10 cellular contexts compared by ENCODE assay signal in genomic region chr10:87204801-87205200, GRCh38. TPM values are rescaled to one million over a fixed set of nuclear protein-coding genes. Genes with fewer than 3 reads are reported as not detected.
DNase-seq lines count a peak whose midpoint lies in the region; ATAC-seq and TF ChIP-seq lines count a peak whose summit lies in the region.
"Not testable (repeated sequence)": the region's sequence is repeated elsewhere in the genome, so short reads cannot be mapped to it uniquely, and the experiment has no call there.
"Had no signal": no experiment of that assay in that cellular context is flagged by ENCODE, and none has a peak within 500 bp of the region (broad histone marks: within the 10 kb centered on the region; RNA-seq: fewer than 3 reads in every experiment).

No MANE protein-coding gene starts in this region.

- CTCF ChIA-PET in mammary epithelial cell (lab: Charles Lee; ENCODE audit: low non-redundant PET), result not testable (repeated sequence)

- not testable (repeated sequence) for H3K27ac Mint-ChIP-seq in activated CD4-positive, alpha-beta T cell treated with anti-CD3 and anti-CD28 coated beads, Interleukin-2, amount 10 ng/mL, durations not matched to agents 24 days and 14 days

- not testable (repeated sequence) for TF ChIP-seq CTCF in 22Rv1 (IDR thresholded peaks at IDR 0.05); GM12865 (IDR thresholded peaks at IDR 0.05; ENCODE audit: insufficient read depth, low read depth, low read length, missing control alignments); mammary epithelial cell (conservative IDR thresholded peaks at IDR 0.05 in 1 of 2, IDR thresholded peaks at IDR 0.05 in 1 of 2; ENCODE audit: extremely low read depth in 1 of 2, insufficient read depth in 1 of 2, low read depth in 1 of 2, low read length in 2 of 2); omental fat pad (IDR thresholded peaks at IDR 0.05)

- intact Hi-C loops in activated CD4-positive, alpha-beta T cell treated with anti-CD3 and anti-CD28 coated beads, Interleukin-2, amount 10 ng/mL, durations not matched to agents 24 days and 14 days (cut with micrococcal nuclease); mammary epithelial cell (cut with micrococcal nuclease); left ventricle myocardium superior (cut with micrococcal nuclease): not testable (repeated sequence)

- H3K27me3 Mint-ChIP-seq in activated CD4-positive, alpha-beta T cell treated with anti-CD3 and anti-CD28 coated beads, Interleukin-2, amount 10 ng/mL, durations not matched to agents 24 days and 14 days, result not testable (repeated sequence)

- peak; percentile 18 for ATAC-seq in left ventricle myocardium superior
- peak; percentile 22 for ATAC-seq in omental fat pad (ENCODE audit: low FRiP score)

- not testable (repeated sequence) for H3K9ac ChIP-seq in GM23248; mammary epithelial cell (ENCODE audit: insufficient read depth, low read length)

- H3F3A ChIP-seq in GM23248 (ENCODE audit: insufficient read depth), result not testable (repeated sequence)

- peak overlapping the region; percentile 98 for H3K4me2 ChIP-seq in GM23248 (ENCODE audit: unreplicated experiment)
- peak overlapping the region; percentile 36 for H3K4me2 ChIP-seq in mammary epithelial cell (ENCODE audit: insufficient read depth, low read depth, low read length)

- H4K20me1 ChIP-seq in GM23248 (ENCODE audit: insufficient read depth); mammary epithelial cell (ENCODE audit: insufficient read depth, low read length): not testable (repeated sequence)

- not testable (repeated sequence) for H3K4me3 Mint-ChIP-seq in activated CD4-positive, alpha-beta T cell treated with anti-CD3 and anti-CD28 coated beads, Interleukin-2, amount 10 ng/mL, durations not matched to agents 24 days and 14 days

- peaks cover 12% of the 10 kb centered on the region for H3K4me1 Mint-ChIP-seq in activated CD4-positive, alpha-beta T cell treated with anti-CD3 and anti-CD28 coated beads, Interleukin-2, amount 10 ng/mL, durations not matched to agents 24 days and 14 days

- not testable (repeated sequence) for H3K27me3 ChIP-seq in GM23248 (replicated peaks; ENCODE audit: insufficient read depth); mammary epithelial cell (ENCODE audit: insufficient read depth, low read length)

- not testable (repeated sequence) for H3K4me3 ChIP-seq in GM12865 (ENCODE audit: low read depth, low read length); mammary epithelial cell (replicated peaks in 1 of 3; ENCODE audit: insufficient read depth in 1 of 3, low read depth in 2 of 3, low read length in 3 of 3)
- H3K4me3 ChIP-seq in GM23248, result peak overlapping the region; percentile 47; the same call in 1 of the 2 replicates

- not testable (repeated sequence) for H2AFZ ChIP-seq in GM23248; mammary epithelial cell (ENCODE audit: low read depth, low read length)

- H3K9me3 ChIP-seq in GM23248 (ENCODE audit: low read depth); mammary epithelial cell (replicated peaks; ENCODE audit: insufficient read depth, low read length): not testable (repeated sequence)

- not testable (repeated sequence) for H3K4me1 ChIP-seq in GM23248 (ENCODE audit: insufficient read depth); mammary epithelial cell (ENCODE audit: insufficient read depth, low read length)

- H3K9me2 ChIP-seq in GM23248 (ENCODE audit: insufficient read depth), result not testable (repeated sequence)

- BruUV-seq in mammary epithelial cell (replicated peaks; lab: Mats Ljungman, UMichigan), result not testable (repeated sequence)

- not testable (repeated sequence) for H3K79me2 ChIP-seq in GM23248 (ENCODE audit: insufficient read depth); mammary epithelial cell (ENCODE audit: insufficient read depth, low read length)

- WGBS in GM23248 (ENCODE audit: low coverage in 1 of 2, low lambda C conversion rate in 2 of 2, missing lambda C conversion rate in 2 of 2), 2 experiments, result 6 to 16% methylated on average over 2 to 3 of the region's 4 CpGs
- WGBS in mammary epithelial cell (ENCODE audit: low coverage, missing lambda C conversion rate), result 0% methylated on average over 1 of the region's 4 CpGs

- DNase-seq in GM12865 (ENCODE audit: low read depth) (peak; percentile 21), mammary epithelial cell (peak; percentile 17), fibroblast of peridontal ligament (ENCODE audit: extremely low read depth) (peak; percentile 13)
- not testable (repeated sequence) for DNase-seq in GM23248; left ventricle myocardium superior; omental fat pad (ENCODE audit: low spot score)
- DNase-seq in activated CD4-positive, alpha-beta T cell treated with anti-CD3 and anti-CD28 coated beads, Interleukin-2, amount 10 ng/mL, durations not matched to agents 24 days and 14 days, result peak; percentile 71

- in situ Hi-C loops in GM23248 (cut with MboI), result loop anchor here (25.0 kb wide), 1 partner anchor 308 kb away; the partner anchor contains the start of gene MINPP1
- in situ Hi-C loops in mammary epithelial cell (cut with MboI; ENCODE audit: low sequenced_read_pairs in 2 of 2), result not testable (repeated sequence)

- peak overlapping the region; percentile 77 for H3K27ac ChIP-seq in 22Rv1
- H3K27ac ChIP-seq in GM23248; mammary epithelial cell (ENCODE audit: insufficient read depth, low read depth, low read length): not testable (repeated sequence)

- H3K9me3 Mint-ChIP-seq in activated CD4-positive, alpha-beta T cell treated with anti-CD3 and anti-CD28 coated beads, Interleukin-2, amount 10 ng/mL, durations not matched to agents 24 days and 14 days, result not testable (repeated sequence)

- H3K36me3 Mint-ChIP-seq in activated CD4-positive, alpha-beta T cell treated with anti-CD3 and anti-CD28 coated beads, Interleukin-2, amount 10 ng/mL, durations not matched to agents 24 days and 14 days (ENCODE audit: low read depth), result not testable (repeated sequence)

- dilution Hi-C loops in mammary epithelial cell (cut with HindIII; ENCODE audit: low sequenced_read_pairs), result not testable (repeated sequence)

- not testable (repeated sequence) for H3K36me3 ChIP-seq in GM23248 (ENCODE audit: low read depth); mammary epithelial cell (ENCODE audit: insufficient read depth, low read length)

RNA-seq across cellular contexts. Expression of gene NUTM2A, which starts 20.4 kb away (rescaled TPM):
- total RNA-seq in GM23248 (2014; rRNA removed; shearing (Covaris generic)), result 0.11 and 1.0 TPM in 2 replicates
- polyA plus RNA-seq in GM23248 (2016; fragmentation: Nextera tagmentation; extraction: Ambion mirVana) (not detected in 2 replicates), mammary epithelial cell (0.58 TPM)
- 0.12 TPM in 1 of 2 replicates, not detected in the other for total RNA-seq in activated CD4-positive, alpha-beta T cell treated with anti-CD3 and anti-CD28 coated beads, Interleukin-2, amount 10 ng/mL, durations not matched to agents 24 days and 14 days
- total RNA-seq in mammary epithelial cell (1 to 10 TPM in 1 of 2 donors, under 1 TPM in 1; 0.54 to 1.3 TPM), left ventricle myocardium superior (1.9 TPM), omental fat pad (1 to 10 TPM in 2 of 4 donors, under 1 TPM in 2; 0.48 to 3.3 (median 0.98) TPM)
- polyA minus RNA-seq in mammary epithelial cell, result 0.16 TPM
- total RNA-seq: GM23338 had no signal
- polyA plus RNA-seq: CD4-positive, alpha-beta memory T cell had no signal
